ENCODE assay signal across 1 cellular context in genomic region chr2:216571909-216572513, GRCh38.
TF ChIP-seq lines count a peak whose summit lies in the region.

No MANE protein-coding gene starts in this region.

TF ChIP-seq in HepG2, 621 proteins besides CTCF, POLR2A, EP300 and RAD21 (continued from another document and continues in another):
- TF ChIP-seq CSRNP1 (CRISPR knock-in tag; IDR thresholded peaks at IDR 0.05) (no peak), MTA3 (CRISPR knock-in tag; IDR thresholded peaks at IDR 0.05) (no peak), TOPORS (CRISPR knock-in tag; IDR thresholded peaks at IDR 0.05) (no peak), ZNF552 (CRISPR knock-in tag; IDR thresholded peaks at IDR 0.05; ENCODE audit: borderline replicate concordance) (no peak), SKI (IDR thresholded peaks at IDR 0.05; ENCODE audit: partially characterized antibody) (no peak), ZNF562 (CRISPR knock-in tag; IDR thresholded peaks at IDR 0.05; ENCODE audit: borderline replicate concordance) (no peak), ZNF121 (CRISPR knock-in tag; IDR thresholded peaks at IDR 0.05) (no peak), GABPB1 (CRISPR knock-in tag; IDR thresholded peaks at IDR 0.05) (no peak), NCOR1 (IDR thresholded peaks at IDR 0.05; ENCODE audit: borderline replicate concordance, low read length) (no peak), HOXA3 (CRISPR knock-in tag; IDR thresholded peaks at IDR 0.05) (no peak; the same call in 1 of the 2 replicates), SP140L (CRISPR knock-in tag; IDR thresholded peaks at IDR 0.05; ENCODE audit: borderline replicate concordance) (no peak), FOXJ3 (CRISPR knock-in tag; IDR thresholded peaks at IDR 0.05; ENCODE audit: borderline replicate concordance) (peak; percentile 44; the same call in 1 of the 2 replicates), ZNF83 (CRISPR knock-in tag; IDR thresholded peaks at IDR 0.05; ENCODE audit: borderline replicate concordance) (no peak), PHB2 (IDR thresholded peaks at IDR 0.05; ENCODE audit: partially characterized antibody) (no peak), THAP11 (CRISPR knock-in tag; IDR thresholded peaks at IDR 0.05) (peak; percentile 21; the same call in 1 of the 2 replicates), REST (IDR thresholded peaks at IDR 0.05; ENCODE audit: borderline replicate concordance in 1 of 2, low read depth in 1 of 2, low read length in 2 of 2) (no peak), ZNF710 (CRISPR knock-in tag; IDR thresholded peaks at IDR 0.05; ENCODE audit: borderline replicate concordance) (no peak), HOXA5 (CRISPR knock-in tag; IDR thresholded peaks at IDR 0.05) (no peak), SRSF9 (IDR thresholded peaks at IDR 0.05; ENCODE audit: borderline replicate concordance, insufficient read depth, low read depth, low read length, poor library complexity, severe bottlenecking) (no peak), ZNF652 (CRISPR knock-in tag; IDR thresholded peaks at IDR 0.05; ENCODE audit: borderline replicate concordance, low read depth) (no peak), IKZF1 (IDR thresholded peaks at IDR 0.05) (no peak), GTF3A (CRISPR knock-in tag; conservative IDR thresholded peaks at IDR 0.05) (no peak), ZNF740 (CRISPR knock-in tag; IDR thresholded peaks at IDR 0.05) (no peak), HNF4G (IDR thresholded peaks at IDR 0.05; ENCODE audit: borderline replicate concordance, low read depth, low read length) (no peak), HNF4G (CRISPR knock-in tag; IDR thresholded peaks at IDR 0.05; ENCODE audit: borderline replicate concordance, low read depth) (no peak), KLF12 (CRISPR knock-in tag; IDR thresholded peaks at IDR 0.05; ENCODE audit: borderline replicate concordance) (no peak), HDAC6 (IDR thresholded peaks at IDR 0.05; ENCODE audit: low read depth, low read length) (no peak), PCBP2 (optimal IDR thresholded peaks at IDR 0.05; ENCODE audit: low read depth, low read length, poor library complexity, severe bottlenecking) (no peak), NONO (IDR thresholded peaks at IDR 0.05) (no peak), NONO (CRISPR knock-in tag; conservative IDR thresholded peaks at IDR 0.05) (no peak), ZNF329 (CRISPR knock-in tag; IDR thresholded peaks at IDR 0.05; ENCODE audit: low read depth) (no peak), ZBTB26 (CRISPR knock-in tag; IDR thresholded peaks at IDR 0.05; ENCODE audit: borderline replicate concordance) (no peak), TARDBP (CRISPR knock-in tag; IDR thresholded peaks at IDR 0.05) (no peak; the same call in 1 of the 2 replicates), E2F2 (CRISPR knock-in tag; IDR thresholded peaks at IDR 0.05; ENCODE audit: borderline replicate concordance) (no peak), EEA1 (CRISPR knock-in tag; IDR thresholded peaks at IDR 0.05; ENCODE audit: borderline replicate concordance) (no peak), HMGXB3 (CRISPR knock-in tag; IDR thresholded peaks at IDR 0.05; ENCODE audit: borderline replicate concordance) (no peak), SNAPC2 (CRISPR knock-in tag; IDR thresholded peaks at IDR 0.05) (no peak), MTA1 (CRISPR knock-in tag; IDR thresholded peaks at IDR 0.05; ENCODE audit: borderline replicate concordance) (no peak), PHF8 (CRISPR knock-in tag; IDR thresholded peaks at IDR 0.05) (no peak), CBX1 (IDR thresholded peaks at IDR 0.05; ENCODE audit: low read depth) (no peak), MIER2 (CRISPR knock-in tag; IDR thresholded peaks at IDR 0.05) (no peak), ZSCAN30 (CRISPR knock-in tag; IDR thresholded peaks at IDR 0.05) (no peak), REPIN1 (CRISPR knock-in tag; IDR thresholded peaks at IDR 0.05; ENCODE audit: borderline replicate concordance, low read depth) (no peak), AGO1 (IDR thresholded peaks at IDR 0.05; ENCODE audit: low read depth, low read length, poor library complexity, severe bottlenecking) (no peak), UBTF (CRISPR knock-in tag; IDR thresholded peaks at IDR 0.05) (no peak), BHLHE40 (IDR thresholded peaks at IDR 0.05; ENCODE audit: low read length) (no peak), KMT2A (CRISPR knock-in tag; IDR thresholded peaks at IDR 0.05) (no peak), ZNF569 (CRISPR knock-in tag; IDR thresholded peaks at IDR 0.05; ENCODE audit: borderline replicate concordance) (no peak), ZSCAN5A (CRISPR knock-in tag; IDR thresholded peaks at IDR 0.05; ENCODE audit: borderline replicate concordance) (no peak)
